Comparison of ENCODE assay signal across 15 cellular contexts in the genomic region with DNA sequence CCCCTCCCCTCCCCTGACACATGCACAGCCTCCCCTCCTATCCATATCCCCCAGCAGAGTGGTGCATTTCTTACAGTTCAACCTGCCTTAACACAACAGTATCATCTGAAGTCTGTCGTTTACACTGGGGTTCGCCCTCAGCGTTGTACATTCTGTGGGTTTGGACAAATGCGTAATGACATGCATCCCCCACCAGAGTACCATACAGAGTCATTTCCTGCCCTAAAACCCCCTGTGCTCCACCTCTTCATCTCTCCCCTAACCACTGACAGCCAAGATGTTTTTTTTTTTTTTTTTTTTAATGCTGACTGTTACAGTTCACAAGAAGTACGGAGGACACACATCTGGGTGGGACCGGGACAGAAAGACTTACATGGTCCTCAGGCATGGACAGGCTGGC. TPM values are rescaled to one million over a fixed set of nuclear protein-coding genes. Genes with fewer than 3 reads are reported as not detected.
A peak's percentile ranks its signal among the peaks of the same experiment; 100 is the strongest.
DNase-seq lines count a peak whose midpoint lies in the region; ATAC-seq lines count a peak whose summit lies in the region.
"Had no signal": no experiment of that assay in that cellular context is flagged by ENCODE, and none has a peak within 500 bp of the region (broad histone marks: within the 10 kb centered on the region; RNA-seq: fewer than 3 reads in every experiment).

No MANE protein-coding gene starts in this region.

- no peak overlapping the region for H3K27ac Mint-ChIP-seq in activated naive CD8-positive, alpha-beta T cell treated with anti-CD3 and anti-CD28 coated beads, Interleukin-2, amount 10 ng/mL, durations not matched to agents 7 days and 5 days
- no peak overlapping the region for H3K27ac Mint-ChIP-seq in activated naive CD8-positive, alpha-beta T cell treated with anti-CD3 and anti-CD28 coated beads for 36 hours
- no peak overlapping the region for H3K27ac Mint-ChIP-seq in activated CD8-positive, alpha-beta T cell treated with anti-CD3 and anti-CD28 coated beads, Interleukin-2, amount 10 ng/mL, durations not matched to agents 7 days and 5 days
- no peak overlapping the region for H3K27ac Mint-ChIP-seq in memory B cell
- H3K27ac Mint-ChIP-seq in stimulated activated naive CD8-positive, alpha-beta T cell treated with anti-CD3 and anti-CD28 coated beads, Interleukin-15, amount 100 ng/mL, for 72 hours: peak overlapping the region in 1 of 2 donors; percentile 73

- DNase-seq in activated naive CD8-positive, alpha-beta T cell treated with anti-CD3 and anti-CD28 coated beads, Interleukin-2, amount 10 ng/mL, durations not matched to agents 7 days and 5 days: no peak
- DNase-seq in activated naive CD8-positive, alpha-beta T cell treated with anti-CD3 and anti-CD28 coated beads for 36 hours: no peak
- DNase-seq in activated CD8-positive, alpha-beta T cell treated with anti-CD3 and anti-CD28 coated beads, Interleukin-2, amount 10 ng/mL, durations not matched to agents 7 days and 5 days: peak; percentile 35
- DNase-seq in memory B cell (ENCODE audit: low spot score in 2 of 2): no peak
- no peak for DNase-seq in stimulated activated naive CD8-positive, alpha-beta T cell treated with anti-CD3 and anti-CD28 coated beads, Interleukin-15, amount 100 ng/mL, for 72 hours
- DNase-seq in NCI-H446 (lab: John Stamatoyannopoulos, UW): no peak
- no peak for DNase-seq in NCI-H2196 treated with DMSO at 0.1 percent for 48 hours (lab: John Stamatoyannopoulos, UW; ENCODE audit: unreplicated experiment)
- DNase-seq in stimulated activated CD4-positive, alpha-beta T cell treated with anti-CD3 and anti-CD28 coated beads, Interleukin-2, amount 100 ng/mL, for 48 hours: no peak
- DNase-seq: KBM-7, NCI-H1048, NCI-H1436, NCI-H2029 had no signal

- H3K9me3 Mint-ChIP-seq in activated naive CD8-positive, alpha-beta T cell treated with anti-CD3 and anti-CD28 coated beads, Interleukin-2, amount 10 ng/mL, durations not matched to agents 7 days and 5 days: no peaks in the 10 kb centered on the region
- no peaks in the 10 kb centered on the region for H3K9me3 Mint-ChIP-seq in activated naive CD8-positive, alpha-beta T cell treated with anti-CD3 and anti-CD28 coated beads for 36 hours
- H3K9me3 Mint-ChIP-seq in activated CD8-positive, alpha-beta T cell treated with anti-CD3 and anti-CD28 coated beads, Interleukin-2, amount 10 ng/mL, durations not matched to agents 7 days and 5 days (ENCODE audit: insufficient read depth): no peaks in the 10 kb centered on the region
- H3K9me3 Mint-ChIP-seq in memory B cell: no peaks in the 10 kb centered on the region
- H3K9me3 Mint-ChIP-seq in stimulated activated naive CD8-positive, alpha-beta T cell treated with anti-CD3 and anti-CD28 coated beads, Interleukin-15, amount 100 ng/mL, for 72 hours: no peaks in the 10 kb centered on the region

- POLR2A ChIA-PET in activated naive CD8-positive, alpha-beta T cell treated with anti-CD3 and anti-CD28 coated beads, Interleukin-2, amount 10 ng/mL, durations not matched to agents 7 days and 5 days (lab: Charles Lee): no interaction called here
- POLR2A ChIA-PET in activated CD8-positive, alpha-beta T cell treated with anti-CD3 and anti-CD28 coated beads, Interleukin-2, amount 10 ng/mL, durations not matched to agents 7 days and 5 days (lab: Charles Lee): interaction anchor here (1.2 kb wide), 1 partner anchor 12 kb away, joined by 3 read pairs; no protein-coding TSS in a partner anchor

- peak; percentile 79 for ATAC-seq in activated naive CD8-positive, alpha-beta T cell treated with anti-CD3 and anti-CD28 coated beads, Interleukin-2, amount 10 ng/mL, durations not matched to agents 7 days and 5 days (ENCODE audit: low read depth)
- ATAC-seq in activated CD8-positive, alpha-beta T cell treated with anti-CD3 and anti-CD28 coated beads, Interleukin-2, amount 10 ng/mL, durations not matched to agents 7 days and 5 days: peak; percentile 63
- ATAC-seq in memory B cell (ENCODE audit: low read depth): peak; percentile 53
- ATAC-seq in stimulated activated naive CD8-positive, alpha-beta T cell treated with anti-CD3 and anti-CD28 coated beads, Interleukin-15, amount 100 ng/mL, for 72 hours: peak; percentile 96
- ATAC-seq: Right ventricle myocardium inferior had no signal

- CTCF ChIA-PET in activated CD8-positive, alpha-beta T cell treated with anti-CD3 and anti-CD28 coated beads, Interleukin-2, amount 10 ng/mL, durations not matched to agents 7 days and 5 days (lab: Charles Lee): no interaction called here

- H3K36me3 Mint-ChIP-seq in activated naive CD8-positive, alpha-beta T cell treated with anti-CD3 and anti-CD28 coated beads, Interleukin-2, amount 10 ng/mL, durations not matched to agents 7 days and 5 days: no peaks in the 10 kb centered on the region
- no peaks in the 10 kb centered on the region for H3K36me3 Mint-ChIP-seq in activated naive CD8-positive, alpha-beta T cell treated with anti-CD3 and anti-CD28 coated beads for 36 hours
- H3K36me3 Mint-ChIP-seq in activated CD8-positive, alpha-beta T cell treated with anti-CD3 and anti-CD28 coated beads, Interleukin-2, amount 10 ng/mL, durations not matched to agents 7 days and 5 days (ENCODE audit: low read depth): no peaks in the 10 kb centered on the region
- no peaks in the 10 kb centered on the region for H3K36me3 Mint-ChIP-seq in memory B cell

- H3K4me1 Mint-ChIP-seq in activated naive CD8-positive, alpha-beta T cell treated with anti-CD3 and anti-CD28 coated beads, Interleukin-2, amount 10 ng/mL, durations not matched to agents 7 days and 5 days: peaks cover 11% of the 10 kb centered on the region
- H3K4me1 Mint-ChIP-seq in activated naive CD8-positive, alpha-beta T cell treated with anti-CD3 and anti-CD28 coated beads for 36 hours: peaks cover 4% of the 10 kb centered on the region
- peaks cover 13% of the 10 kb centered on the region for H3K4me1 Mint-ChIP-seq in activated CD8-positive, alpha-beta T cell treated with anti-CD3 and anti-CD28 coated beads, Interleukin-2, amount 10 ng/mL, durations not matched to agents 7 days and 5 days (ENCODE audit: low read depth)
- no peaks in the 10 kb centered on the region for H3K4me1 Mint-ChIP-seq in memory B cell
- H3K4me1 Mint-ChIP-seq in stimulated activated naive CD8-positive, alpha-beta T cell treated with anti-CD3 and anti-CD28 coated beads, Interleukin-15, amount 100 ng/mL, for 72 hours: peaks cover 14% of the 10 kb centered on the region

- H3K4me3 Mint-ChIP-seq in activated naive CD8-positive, alpha-beta T cell treated with anti-CD3 and anti-CD28 coated beads, Interleukin-2, amount 10 ng/mL, durations not matched to agents 7 days and 5 days: no peak overlapping the region
- no peak overlapping the region for H3K4me3 Mint-ChIP-seq in activated naive CD8-positive, alpha-beta T cell treated with anti-CD3 and anti-CD28 coated beads for 36 hours
- no peak overlapping the region for H3K4me3 Mint-ChIP-seq in activated CD8-positive, alpha-beta T cell treated with anti-CD3 and anti-CD28 coated beads, Interleukin-2, amount 10 ng/mL, durations not matched to agents 7 days and 5 days
- no peak overlapping the region for H3K4me3 Mint-ChIP-seq in memory B cell
- H3K4me3 Mint-ChIP-seq in stimulated activated naive CD8-positive, alpha-beta T cell treated with anti-CD3 and anti-CD28 coated beads, Interleukin-15, amount 100 ng/mL, for 72 hours: no peak overlapping the region

- peaks cover 6% of the 10 kb centered on the region for H3K27me3 Mint-ChIP-seq in activated naive CD8-positive, alpha-beta T cell treated with anti-CD3 and anti-CD28 coated beads, Interleukin-2, amount 10 ng/mL, durations not matched to agents 7 days and 5 days
- H3K27me3 Mint-ChIP-seq in activated naive CD8-positive, alpha-beta T cell treated with anti-CD3 and anti-CD28 coated beads for 36 hours: peaks cover 6% of the 10 kb centered on the region
- peaks cover 8% of the 10 kb centered on the region for H3K27me3 Mint-ChIP-seq in activated CD8-positive, alpha-beta T cell treated with anti-CD3 and anti-CD28 coated beads, Interleukin-2, amount 10 ng/mL, durations not matched to agents 7 days and 5 days (ENCODE audit: low read depth)
- peaks cover 8% of the 10 kb centered on the region for H3K27me3 Mint-ChIP-seq in memory B cell
- peaks cover 7% of the 10 kb centered on the region for H3K27me3 Mint-ChIP-seq in stimulated activated naive CD8-positive, alpha-beta T cell treated with anti-CD3 and anti-CD28 coated beads, Interleukin-15, amount 100 ng/mL, for 72 hours

RNA-seq across cellular contexts. Expression of gene POMC, which starts 22.6 kb away (rescaled TPM):
- 1 to 10 TPM; 6.1 to 6.4 TPM for total RNA-seq in activated naive CD8-positive, alpha-beta T cell treated with anti-CD3 and anti-CD28 coated beads, Interleukin-2, amount 10 ng/mL, durations not matched to agents 7 days and 5 days
- 1 to 10 TPM; 6.3 to 6.8 TPM for total RNA-seq in activated naive CD8-positive, alpha-beta T cell treated with anti-CD3 and anti-CD28 coated beads for 36 hours
- total RNA-seq in activated CD8-positive, alpha-beta T cell treated with anti-CD3 and anti-CD28 coated beads, Interleukin-2, amount 10 ng/mL, durations not matched to agents 7 days and 5 days: 1 to 10 TPM; 2.1 to 3.4 TPM
- total RNA-seq: A673, SK-MEL-5 had no signal
